ENCODE assay signal across 1 cellular context in genomic region chr3:110391640-110392395, GRCh38.
TF ChIP-seq lines count a peak whose summit lies in the region.

No MANE protein-coding gene starts in this region.

TF ChIP-seq in WTC11, 78 proteins besides CTCF, POLR2A, EP300 and RAD21 (continued from another document):
- TF ChIP-seq, protein P1, sequence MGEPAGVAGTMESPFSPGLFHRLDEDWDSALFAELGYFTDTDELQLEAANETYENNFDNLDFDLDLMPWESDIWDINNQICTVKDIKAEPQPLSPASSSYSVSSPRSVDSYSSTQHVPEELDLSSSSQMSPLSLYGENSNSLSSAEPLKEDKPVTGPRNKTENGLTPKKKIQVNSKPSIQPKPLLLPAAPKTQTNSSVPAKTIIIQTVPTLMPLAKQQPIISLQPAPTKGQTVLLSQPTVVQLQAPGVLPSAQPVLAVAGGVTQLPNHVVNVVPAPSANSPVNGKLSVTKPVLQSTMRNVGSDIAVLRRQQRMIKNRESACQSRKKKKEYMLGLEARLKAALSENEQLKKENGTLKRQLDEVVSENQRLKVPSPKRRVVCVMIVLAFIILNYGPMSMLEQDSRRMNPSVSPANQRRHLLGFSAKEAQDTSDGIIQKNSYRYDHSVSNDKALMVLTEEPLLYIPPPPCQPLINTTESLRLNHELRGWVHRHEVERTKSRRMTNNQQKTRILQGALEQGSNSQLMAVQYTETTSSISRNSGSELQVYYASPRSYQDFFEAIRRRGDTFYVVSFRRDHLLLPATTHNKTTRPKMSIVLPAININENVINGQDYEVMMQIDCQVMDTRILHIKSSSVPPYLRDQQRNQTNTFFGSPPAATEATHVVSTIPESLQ (CRISPR knock-in tag; IDR thresholded peaks at IDR 0.05), result no peak
- TF ChIP-seq FOXJ3 (CRISPR knock-in tag; IDR thresholded peaks at IDR 0.05; ENCODE audit: borderline replicate concordance), result no peak
- no peak for TF ChIP-seq PRDM15 (CRISPR knock-in tag; IDR thresholded peaks at IDR 0.05)
- no peak for TF ChIP-seq NR3C1 (CRISPR knock-in tag; conservative IDR thresholded peaks at IDR 0.05; ENCODE audit: low read depth)
- TF ChIP-seq ZNF425 (CRISPR knock-in tag; conservative IDR thresholded peaks at IDR 0.05), result no peak
- TF ChIP-seq, protein P2, sequence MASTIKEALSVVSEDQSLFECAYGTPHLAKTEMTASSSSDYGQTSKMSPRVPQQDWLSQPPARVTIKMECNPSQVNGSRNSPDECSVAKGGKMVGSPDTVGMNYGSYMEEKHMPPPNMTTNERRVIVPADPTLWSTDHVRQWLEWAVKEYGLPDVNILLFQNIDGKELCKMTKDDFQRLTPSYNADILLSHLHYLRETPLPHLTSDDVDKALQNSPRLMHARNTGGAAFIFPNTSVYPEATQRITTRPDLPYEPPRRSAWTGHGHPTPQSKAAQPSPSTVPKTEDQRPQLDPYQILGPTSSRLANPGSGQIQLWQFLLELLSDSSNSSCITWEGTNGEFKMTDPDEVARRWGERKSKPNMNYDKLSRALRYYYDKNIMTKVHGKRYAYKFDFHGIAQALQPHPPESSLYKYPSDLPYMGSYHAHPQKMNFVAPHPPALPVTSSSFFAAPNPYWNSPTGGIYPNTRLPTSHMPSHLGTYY (CRISPR knock-in tag; IDR thresholded peaks at IDR 0.05), result no peak
- no peak for TF ChIP-seq CBFB (CRISPR knock-in tag; IDR thresholded peaks at IDR 0.05; ENCODE audit: low read depth)
- TF ChIP-seq SMAD4 (CRISPR knock-in tag; IDR thresholded peaks at IDR 0.05), result no peak
- TF ChIP-seq ZBTB43 (CRISPR knock-in tag; IDR thresholded peaks at IDR 0.05), result no peak
- no peak for TF ChIP-seq ZNF232 (CRISPR knock-in tag; IDR thresholded peaks at IDR 0.05)
- no peak for TF ChIP-seq ZBTB21 (CRISPR knock-in tag; IDR thresholded peaks at IDR 0.05; ENCODE audit: borderline replicate concordance)
- TF ChIP-seq ESRRA (CRISPR knock-in tag; IDR thresholded peaks at IDR 0.05; ENCODE audit: borderline replicate concordance), result no peak
- no peak for TF ChIP-seq ZNF219 (CRISPR knock-in tag; IDR thresholded peaks at IDR 0.05; ENCODE audit: borderline replicate concordance)
- TF ChIP-seq KAT7 (CRISPR knock-in tag; IDR thresholded peaks at IDR 0.05; ENCODE audit: borderline replicate concordance), result no peak
- no peak for TF ChIP-seq GABPB1 (CRISPR knock-in tag; IDR thresholded peaks at IDR 0.05)
- TF ChIP-seq ZNF121 (CRISPR knock-in tag; IDR thresholded peaks at IDR 0.05), result no peak
TF ChIP-seq in WTC11: peak in this region for 0.
